8 cellular contexts compared by ENCODE assay signal in the genomic region with DNA sequence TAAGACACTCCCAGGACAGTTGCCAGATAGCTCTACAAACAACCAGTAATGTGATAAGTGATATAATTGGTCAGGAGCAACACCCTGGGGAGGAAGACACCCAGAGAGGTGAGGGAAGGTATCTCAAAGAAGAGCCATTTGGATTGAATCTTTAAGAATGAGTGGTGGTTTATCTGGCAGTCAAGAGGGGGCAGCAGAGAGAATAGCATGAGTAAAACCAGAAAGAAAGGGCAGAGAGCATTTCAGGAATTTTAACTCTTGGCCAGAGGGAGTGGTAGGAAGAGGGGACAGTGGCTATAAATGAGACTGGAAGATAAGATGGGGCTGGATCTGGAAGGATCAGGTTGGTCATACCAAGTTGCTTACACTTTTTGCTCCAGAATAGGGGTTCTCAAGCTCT. TPM values are rescaled to one million over a fixed set of nuclear protein-coding genes. Genes with fewer than 3 reads are reported as not detected.
A peak's percentile ranks its signal among the peaks of the same experiment; 100 is the strongest.
DNase-seq lines count a peak whose midpoint lies in the region; ATAC-seq and TF ChIP-seq lines count a peak whose summit lies in the region.

No MANE protein-coding gene starts in this region.

- CTCF ChIA-PET in activated CD8-positive, alpha-beta memory T cell treated with anti-CD3 and anti-CD28 coated beads, Interleukin-2, amount 10 ng/mL, durations not matched to agents 7 days and 5 days (lab: Charles Lee): interaction anchor here (0.7 to 2.7 kb wide), 4 partner anchors 10 to 216 kb away, joined by 3 to 12 read pairs (median 8); no protein-coding TSS in a partner anchor

- peak; percentile 66 for ATAC-seq in activated CD8-positive, alpha-beta memory T cell treated with anti-CD3 and anti-CD28 coated beads, Interleukin-2, amount 10 ng/mL, durations not matched to agents 7 days and 5 days
- ATAC-seq in SK-N-SH treated with all-trans-retinoic acid at 6 μM for 48 hours: peak; percentile 84
- ATAC-seq in stimulated activated effector memory CD8-positive, alpha-beta T cell treated with anti-CD3 and anti-CD28 coated beads, Interleukin-12 subunit alpha, Interleukin-12 subunit beta, amount 100 ng/mL, for 72 hours: peak; percentile 50

- H3K27me3 Mint-ChIP-seq in activated CD8-positive, alpha-beta memory T cell treated with anti-CD3 and anti-CD28 coated beads, Interleukin-2, amount 10 ng/mL, durations not matched to agents 7 days and 5 days: no peaks in the 10 kb centered on the region

- H3K36me3 Mint-ChIP-seq in activated CD8-positive, alpha-beta memory T cell treated with anti-CD3 and anti-CD28 coated beads, Interleukin-2, amount 10 ng/mL, durations not matched to agents 7 days and 5 days: no peaks in the 10 kb centered on the region
- no peaks in the 10 kb centered on the region for H3K36me3 Mint-ChIP-seq in stimulated activated effector memory CD8-positive, alpha-beta T cell treated with anti-CD3 and anti-CD28 coated beads, Interleukin-12 subunit alpha, Interleukin-12 subunit beta, amount 100 ng/mL, for 72 hours

- H3K27ac Mint-ChIP-seq in activated CD8-positive, alpha-beta memory T cell treated with anti-CD3 and anti-CD28 coated beads, Interleukin-2, amount 10 ng/mL, durations not matched to agents 7 days and 5 days: no peak overlapping the region
- H3K27ac Mint-ChIP-seq in stimulated activated effector memory CD8-positive, alpha-beta T cell treated with anti-CD3 and anti-CD28 coated beads, Interleukin-12 subunit alpha, Interleukin-12 subunit beta, amount 100 ng/mL, for 72 hours: no peak overlapping the region

- no peak for DNase-seq in activated CD8-positive, alpha-beta memory T cell treated with anti-CD3 and anti-CD28 coated beads, Interleukin-2, amount 10 ng/mL, durations not matched to agents 7 days and 5 days
- DNase-seq in activated CD8-positive, alpha-beta memory T cell treated with anti-CD3 and anti-CD28 coated beads, Interleukin-2, amount 50 U/mL, for 48 hours: no peak
- DNase-seq in LHCN-M2 (ENCODE audit: low read depth): peak; percentile 52
- peak; percentile 46 to 71 for DNase-seq in foreskin fibroblast
- DNase-seq in stimulated activated effector memory CD8-positive, alpha-beta T cell treated with anti-CD3 and anti-CD28 coated beads, Interleukin-12 subunit alpha, Interleukin-12 subunit beta, amount 100 ng/mL, for 72 hours (ENCODE audit: low spot score in 2 of 2): no peak
- no peak for DNase-seq in NCI-H1417 treated with DMSO at 0.1 percent for 48 hours (lab: John Stamatoyannopoulos, UW)
- DNase-seq in stimulated activated CD8-positive, alpha-beta memory T cell treated with anti-CD3 and anti-CD28 coated beads, Interleukin-4, amount 100 ng/mL, for 48 hours: no peak

- no peak overlapping the region for H3K4me3 Mint-ChIP-seq in activated CD8-positive, alpha-beta memory T cell treated with anti-CD3 and anti-CD28 coated beads, Interleukin-2, amount 10 ng/mL, durations not matched to agents 7 days and 5 days
- H3K4me3 Mint-ChIP-seq in stimulated activated effector memory CD8-positive, alpha-beta T cell treated with anti-CD3 and anti-CD28 coated beads, Interleukin-12 subunit alpha, Interleukin-12 subunit beta, amount 100 ng/mL, for 72 hours: no peak overlapping the region

- no peak overlapping the region for H3K4me3 ChIP-seq in foreskin fibroblast (ENCODE audit: low read depth in 1 of 2, low read length in 2 of 2)

- peak; percentile 58 for TF ChIP-seq CTCF in foreskin fibroblast (IDR thresholded peaks at IDR 0.05; ENCODE audit: low read depth, low read length)

- H3K9me3 Mint-ChIP-seq in activated CD8-positive, alpha-beta memory T cell treated with anti-CD3 and anti-CD28 coated beads, Interleukin-2, amount 10 ng/mL, durations not matched to agents 7 days and 5 days (ENCODE audit: low read depth): no peaks in the 10 kb centered on the region
- no peaks in the 10 kb centered on the region for H3K9me3 Mint-ChIP-seq in stimulated activated effector memory CD8-positive, alpha-beta T cell treated with anti-CD3 and anti-CD28 coated beads, Interleukin-12 subunit alpha, Interleukin-12 subunit beta, amount 100 ng/mL, for 72 hours

- H3K4me1 Mint-ChIP-seq in activated CD8-positive, alpha-beta memory T cell treated with anti-CD3 and anti-CD28 coated beads, Interleukin-2, amount 10 ng/mL, durations not matched to agents 7 days and 5 days: peaks cover 6% of the 10 kb centered on the region
- peaks cover 16% of the 10 kb centered on the region for H3K4me1 Mint-ChIP-seq in stimulated activated effector memory CD8-positive, alpha-beta T cell treated with anti-CD3 and anti-CD28 coated beads, Interleukin-12 subunit alpha, Interleukin-12 subunit beta, amount 100 ng/mL, for 72 hours

TF ChIP-seq in SK-N-SH treated with all-trans-retinoic acid at 6 μM for 48 hours, 23 proteins besides CTCF, POLR2A, EP300 and RAD21:
- TF ChIP-seq ZNF8 (CRISPR knock-in tag; IDR thresholded peaks at IDR 0.05) (no peak), RARB (CRISPR knock-in tag; IDR thresholded peaks at IDR 0.05) (no peak), OSR1 (CRISPR knock-in tag; IDR thresholded peaks at IDR 0.05) (no peak), ZNF565 (CRISPR knock-in tag; conservative IDR thresholded peaks at IDR 0.05; ENCODE audit: low read depth) (no peak), ZFP3 (CRISPR knock-in tag; IDR thresholded peaks at IDR 0.05) (no peak), PPARA (CRISPR knock-in tag; IDR thresholded peaks at IDR 0.05; ENCODE audit: borderline replicate concordance) (no peak), CSDC2 (CRISPR knock-in tag; IDR thresholded peaks at IDR 0.05) (no peak), TCF4 (CRISPR knock-in tag; IDR thresholded peaks at IDR 0.05; ENCODE audit: borderline replicate concordance) (no peak), TOX (CRISPR knock-in tag; IDR thresholded peaks at IDR 0.05; ENCODE audit: borderline replicate concordance) (no peak), ZC3H10 (CRISPR knock-in tag; IDR thresholded peaks at IDR 0.05) (no peak), ESRRG (CRISPR knock-in tag; IDR thresholded peaks at IDR 0.05) (no peak)
- TF ChIP-seq, protein P1, sequence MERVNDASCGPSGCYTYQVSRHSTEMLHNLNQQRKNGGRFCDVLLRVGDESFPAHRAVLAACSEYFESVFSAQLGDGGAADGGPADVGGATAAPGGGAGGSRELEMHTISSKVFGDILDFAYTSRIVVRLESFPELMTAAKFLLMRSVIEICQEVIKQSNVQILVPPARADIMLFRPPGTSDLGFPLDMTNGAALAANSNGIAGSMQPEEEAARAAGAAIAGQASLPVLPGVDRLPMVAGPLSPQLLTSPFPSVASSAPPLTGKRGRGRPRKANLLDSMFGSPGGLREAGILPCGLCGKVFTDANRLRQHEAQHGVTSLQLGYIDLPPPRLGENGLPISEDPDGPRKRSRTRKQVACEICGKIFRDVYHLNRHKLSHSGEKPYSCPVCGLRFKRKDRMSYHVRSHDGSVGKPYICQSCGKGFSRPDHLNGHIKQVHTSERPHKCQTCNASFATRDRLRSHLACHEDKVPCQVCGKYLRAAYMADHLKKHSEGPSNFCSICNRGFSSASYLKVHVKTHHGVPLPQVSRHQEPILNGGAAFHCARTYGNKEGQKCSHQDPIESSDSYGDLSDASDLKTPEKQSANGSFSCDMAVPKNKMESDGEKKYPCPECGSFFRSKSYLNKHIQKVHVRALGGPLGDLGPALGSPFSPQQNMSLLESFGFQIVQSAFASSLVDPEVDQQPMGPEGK (CRISPR knock-in tag; IDR thresholded peaks at IDR 0.05; ENCODE audit: borderline replicate concordance): no peak

RNA-seq across cellular contexts. Expression of a gene that starts 5.9 kb away (rescaled TPM):
- 100 to 1,000 TPM; 236 to 263 TPM for total RNA-seq in activated CD8-positive, alpha-beta memory T cell treated with anti-CD3 and anti-CD28 coated beads, Interleukin-2, amount 10 ng/mL, durations not matched to agents 7 days and 5 days
- total RNA-seq in LHCN-M2 (2014; rRNA removed): 14.4 and 18.6 TPM in 2 replicates
- 13.6 TPM for polyA plus RNA-seq in LHCN-M2 (2012)

RNA-seq across cellular contexts. Expression of a gene that starts 59.6 kb away (rescaled TPM):
- 1 to 10 TPM; 2.1 to 4.7 TPM for total RNA-seq in activated CD8-positive, alpha-beta memory T cell treated with anti-CD3 and anti-CD28 coated beads, Interleukin-2, amount 10 ng/mL, durations not matched to agents 7 days and 5 days
- total RNA-seq in LHCN-M2 (2014; rRNA removed): 0.51 and 0.69 TPM in 2 replicates
- 0.86 TPM for polyA plus RNA-seq in LHCN-M2 (2012)

Comparison
In these comparisons a context has a peak if more than half of its experiments do, and no peak if none do; other contexts are left out.
1. DNase-seq: peak in LHCN-M2 (single experiment) and foreskin fibroblast (2 of 2); none in activated CD8-positive, alpha-beta memory T cell treated with anti-CD3 and anti-CD28 coated beads, Interleukin-2, amount 10 ng/mL, durations not matched to agents 7 days and 5 days (single experiment), activated CD8-positive, alpha-beta memory T cell treated with anti-CD3 and anti-CD28 coated beads, Interleukin-2, amount 50 U/mL, for 48 hours (single experiment), stimulated activated effector memory CD8-positive, alpha-beta T cell treated with anti-CD3 and anti-CD28 coated beads, Interleukin-12 subunit alpha, Interleukin-12 subunit beta, amount 100 ng/mL, for 72 hours (0 of 2), NCI-H1417 treated with DMSO at 0.1 percent for 48 hours (single experiment) and stimulated activated CD8-positive, alpha-beta memory T cell treated with anti-CD3 and anti-CD28 coated beads, Interleukin-4, amount 100 ng/mL, for 48 hours (single experiment).
2. RNA of a gene that starts 5.9 kb away (total RNA-seq): 236 to 263 TPM in activated CD8-positive, alpha-beta memory T cell treated with anti-CD3 and anti-CD28 coated beads, Interleukin-2, amount 10 ng/mL, durations not matched to agents 7 days and 5 days; 14.4 to 18.6 TPM in LHCN-M2; every median in the first group is over 10 times any median in the second.
3. Peak in every context shown above with its lines, with median percentiles within 50 percentile points of each other: ATAC-seq.